Comparison of ENCODE assay signal across 8 cellular contexts in genomic region chr1:169367686-169368405, GRCh38. TPM values are rescaled to one million over a fixed set of nuclear protein-coding genes. Genes with fewer than 3 reads are reported as not detected.
DNase-seq lines count a peak whose midpoint lies in the region; ATAC-seq and TF ChIP-seq lines count a peak whose summit lies in the region.

Gene BLZF1 (plus strand): TSS chr1:169368195. CDS start chr1:169369523, 1,328 bp downstream.
Gene NME7 (minus strand): TSS chr1:169367797. CDS start chr1:169367710, 87 bp downstream.

- H3K4me3 ChIP-seq in HAP-1 (peak within 1 kb of the TSS; percentile 78), MM.1S (ENCODE audit: low read length) (peak within 1 kb of the TSS; percentile 86), neural progenitor cell (peak within 1 kb of the TSS; percentile 79)

- no peaks in the 10 kb centered on the region for H3K9me2 ChIP-seq in MM.1S (replicated peaks; ENCODE audit: insufficient read depth, low read length)

- H3K4me2 ChIP-seq in MM.1S (ENCODE audit: low read depth, low read length), result peak within 1 kb of the TSS; percentile 94
- H3K4me2 ChIP-seq in neural progenitor cell, result peak within 1 kb of the TSS; percentile 87

- H3K4me1 ChIP-seq in HAP-1 (no peaks in the 10 kb centered on the region), MM.1S (ENCODE audit: low read length) (peaks cover 12% of the 10 kb centered on the region), foreskin keratinocyte (peaks cover 38% of the 10 kb centered on the region), neural progenitor cell (peaks cover 7% of the 10 kb centered on the region)

- H3F3A ChIP-seq in MM.1S (ENCODE audit: insufficient read depth, low read length) (peaks cover 14% of the 10 kb centered on the region), neural progenitor cell (ENCODE audit: low read depth) (peaks cover 8% of the 10 kb centered on the region)

- ATAC-seq in foreskin keratinocyte, result peak; percentile 85

- in situ Hi-C loops in HAP-1 (cut with MboI; ENCODE audit: low sequenced_read_pairs), result loop anchor here (25.0 kb wide), 1 partner anchor 256 kb away; the partner anchor contains the start of gene ATP1B1

- peaks cover 10% of the 10 kb centered on the region; the same call in 1 of the 2 replicates for H3K36me3 ChIP-seq in HAP-1 (replicated peaks)
- H3K36me3 ChIP-seq in MM.1S (replicated peaks; ENCODE audit: insufficient read depth, low read length), result no peaks in the 10 kb centered on the region
- H3K36me3 ChIP-seq in neural progenitor cell, result no peaks in the 10 kb centered on the region

- H3K27me3 Mint-ChIP-seq in neural progenitor cell (ENCODE audit: insufficient read depth, low read depth), result no peaks in the 10 kb centered on the region

- no peak within 1 kb of the TSS for H3K4me3 Mint-ChIP-seq in neural progenitor cell

- DNase-seq in ELR (ENCODE audit: low read depth), result peak; percentile 98
- peak; percentile 94 to 98 for DNase-seq in HAP-1 (ENCODE audit: low spot score in 2 of 2)
- DNase-seq in MM.1S, result peak; percentile 100
- DNase-seq in SHP77 treated with DMSO at 0.1 percent for 48 hours (lab: John Stamatoyannopoulos, UW), result peak; percentile 93
- DNase-seq in activated effector memory CD4-positive, alpha-beta T cell treated with anti-CD3 and anti-CD28 coated beads, Interleukin-2, amount 50 U/mL, for 16 hours, result peak; percentile 100
- peak; percentile 96 to 98 for DNase-seq in foreskin keratinocyte
- peak; percentile 97 for DNase-seq in neural progenitor cell (ENCODE audit: low spot score)
- peak; percentile 96 for DNase-seq in stromal cell of bone marrow (ENCODE audit: low read depth)

- no peak for TF ChIP-seq CTCF in MM.1S (IDR thresholded peaks at IDR 0.05; ENCODE audit: low read length)
- TF ChIP-seq CTCF in foreskin keratinocyte (conservative IDR thresholded peaks at IDR 0.05), result no peak
- no peak for TF ChIP-seq CTCF in neural progenitor cell (IDR thresholded peaks at IDR 0.05)

- H3K27me3 ChIP-seq in HAP-1 (ENCODE audit: low read depth) (no peaks in the 10 kb centered on the region), MM.1S (replicated peaks; ENCODE audit: insufficient read depth, low read length) (no peaks in the 10 kb centered on the region), foreskin keratinocyte (no peaks in the 10 kb centered on the region), neural progenitor cell (no peaks in the 10 kb centered on the region)

- peaks cover 5% of the 10 kb centered on the region for H3K4me1 Mint-ChIP-seq in neural progenitor cell

- peak within 1 kb of the TSS; percentile 84 for H3K27ac ChIP-seq in MM.1S (ENCODE audit: low read length)
- H3K27ac ChIP-seq in foreskin keratinocyte, result peak within 1 kb of the TSS; percentile 84
- no peak within 1 kb of the TSS for H3K27ac ChIP-seq in neural progenitor cell

- H3K36me3 Mint-ChIP-seq in neural progenitor cell, result peaks cover 7% of the 10 kb centered on the region

- H3K79me2 ChIP-seq in MM.1S (ENCODE audit: low read length) (peaks cover 13% of the 10 kb centered on the region), neural progenitor cell (ENCODE audit: low read depth) (peaks cover 39% of the 10 kb centered on the region)

- H4K20me1 ChIP-seq in MM.1S (ENCODE audit: insufficient read depth, low read length), result no peaks in the 10 kb centered on the region
- H4K20me1 ChIP-seq in neural progenitor cell (ENCODE audit: low read depth), result no peaks in the 10 kb centered on the region

- peaks cover 2% of the 10 kb centered on the region for H3K9me3 Mint-ChIP-seq in neural progenitor cell

- no peak within 1 kb of the TSS for H3K27ac Mint-ChIP-seq in neural progenitor cell

- H3K9ac ChIP-seq in MM.1S (ENCODE audit: low read length) (peak within 1 kb of the TSS; percentile 67), neural progenitor cell (peak within 1 kb of the TSS; percentile 63)

- H2AFZ ChIP-seq in MM.1S (ENCODE audit: low read length) (peak within 1 kb of the TSS; percentile 88), neural progenitor cell (replicated peaks) (peak within 1 kb of the TSS; percentile 94)

- H3K9me3 ChIP-seq in HAP-1 (no peaks in the 10 kb centered on the region), MM.1S (replicated peaks; ENCODE audit: insufficient read depth, low read length) (no peaks in the 10 kb centered on the region), neural progenitor cell (ENCODE audit: low read depth) (no peaks in the 10 kb centered on the region)

RNA-seq across cellular contexts. Expression of gene BLZF1, which starts in this region (rescaled TPM):
- 34.4 and 38.2 TPM in 2 replicates for total RNA-seq in foreskin keratinocyte
- 13.9 and 15.1 TPM in 2 replicates for polyA plus RNA-seq in foreskin keratinocyte
- 14.5 and 25.2 TPM in 2 replicates for total RNA-seq in neural progenitor cell (ENCODE audit: low replicate concordance)

RNA-seq across cellular contexts. Expression of gene NME7, which starts in this region (rescaled TPM):
- total RNA-seq in foreskin keratinocyte, result 37.6 and 38.2 TPM in 2 replicates
- polyA plus RNA-seq in foreskin keratinocyte, result 29.5 and 33.5 TPM in 2 replicates
- total RNA-seq in neural progenitor cell (ENCODE audit: low replicate concordance), result 23.5 and 60.6 TPM in 2 replicates
